Comparison of ENCODE assay signal across 24 cellular contexts in genomic region chr22:46779651-46780050, GRCh38.
"Had no signal": no experiment of that assay in that cellular context is flagged by ENCODE, and none has a peak within 500 bp of the region (broad histone marks: within the 10 kb centered on the region; RNA-seq: fewer than 3 reads in every experiment).

No MANE protein-coding gene starts in this region.

- DNase-seq: activated CD4-positive, alpha-beta T cell treated with anti-CD3 and anti-CD28 coated beads, Interleukin-2, amount 50 U/mL, for 4 hours; activated CD8-positive, alpha-beta memory T cell treated with anti-CD3 and anti-CD28 coated beads for 24 hours; activated CD8-positive, alpha-beta memory T cell treated with anti-CD3 and anti-CD28 coated beads, Interleukin-2, amount 50 U/mL, for 4 hours; activated naive CD4-positive, alpha-beta T cell treated with anti-CD3 and anti-CD28 coated beads, Interleukin-2, amount 10 ng/mL, durations not matched to agents 7 days and 5 days; activated T-cell treated with anti-CD3 and anti-CD28 coated beads, Interleukin-2, amount 50 U/mL, for 48 hours; caudate nucleus; esophagus squamous epithelium; heart left ventricle; left colon; occipital lobe; right lobe of liver; stimulated activated CD4-positive, alpha-beta T cell treated with anti-CD3 and anti-CD28 coated beads, Interleukin-2, amount 100 ng/mL, for 24 hours; stimulated activated naive CD4-positive, alpha-beta T cell treated with Interleukin-2 at 50 U/mL for 16 hours; T-helper 1 cell; T-helper 9 cell; upper lobe of left lung had no signal

- H3K4me3 ChIP-seq: esophagus squamous epithelium, gastroesophageal sphincter, heart left ventricle, right lobe of liver, skin epidermis, thoracic aorta, upper lobe of left lung had no signal

- H3K36me3 ChIP-seq: gastroesophageal sphincter, right lobe of liver, thoracic aorta, upper lobe of left lung had no signal

- H3K9me3 Mint-ChIP-seq: activated naive CD4-positive, alpha-beta T cell treated with anti-CD3 and anti-CD28 coated beads, Interleukin-2, amount 10 ng/mL, durations not matched to agents 7 days and 5 days; brain; memory B cell; neural crest cell had no signal

- H3K36me3 Mint-ChIP-seq: brain had no signal

- H3K27me3 Mint-ChIP-seq: activated naive CD4-positive, alpha-beta T cell treated with anti-CD3 and anti-CD28 coated beads, Interleukin-2, amount 10 ng/mL, durations not matched to agents 7 days and 5 days; brain; memory B cell had no signal

- H3K9me3 ChIP-seq: esophagus squamous epithelium, gastroesophageal sphincter, heart left ventricle, right lobe of liver, thoracic aorta, upper lobe of left lung had no signal

- ATAC-seq: gastroesophageal sphincter had no signal

- H3K27me3 ChIP-seq: esophagus squamous epithelium, gastroesophageal sphincter, heart left ventricle, right lobe of liver, upper lobe of left lung had no signal

- H3K27ac ChIP-seq: esophagus squamous epithelium, gastroesophageal sphincter, heart left ventricle, right lobe of liver, skin epidermis, thoracic aorta, upper lobe of left lung had no signal

- H3K4me3 Mint-ChIP-seq: activated naive CD4-positive, alpha-beta T cell treated with anti-CD3 and anti-CD28 coated beads, Interleukin-2, amount 10 ng/mL, durations not matched to agents 7 days and 5 days; brain; memory B cell; neural crest cell had no signal

- H3K27ac Mint-ChIP-seq: activated naive CD4-positive, alpha-beta T cell treated with anti-CD3 and anti-CD28 coated beads, Interleukin-2, amount 10 ng/mL, durations not matched to agents 7 days and 5 days; memory B cell had no signal

- FAIRE-seq: colon, keratinocyte had no signal
